8 cellular contexts compared by ENCODE assay signal in genomic region chr6:42984001-42984923, GRCh38. TPM values are rescaled to one million over a fixed set of nuclear protein-coding genes. Genes with fewer than 3 reads are reported as not detected.
A peak's percentile ranks its signal among the peaks of the same experiment; 100 is the strongest.
DNase-seq lines count a peak whose midpoint lies in the region; ATAC-seq and TF ChIP-seq lines count a peak whose summit lies in the region.

Gene PPP2R5D (plus strand): TSS chr6:42984570. CDS start chr6:42984678, 108 bp downstream.

- peak within 1 kb of the TSS; percentile 95 for H3K27ac ChIP-seq in Panc1 (ENCODE audit: low read length)
- H3K27ac ChIP-seq in esophagus (ENCODE audit: low read depth in 2 of 2, low read length in 1 of 2), result peak within 1 kb of the TSS; percentile 83 to 93

- H3K4me3 Mint-ChIP-seq in activated T-cell treated with anti-CD3 and anti-CD28 coated beads, Interleukin-2, amount 50 U/mL, for 4 hours, result peak within 1 kb of the TSS; percentile 95

- POLR2A ChIA-PET in Panc1 (lab: Charles Lee), result interaction anchor here (0.9 kb wide), 1 partner anchor 24 kb away, joined by 6 read pairs; the partner anchor contains the start of gene GNMT

- no peak for TF ChIP-seq CTCF in Panc1 (IDR thresholded peaks at IDR 0.05)

- H3K27me3 ChIP-seq in Panc1 (ENCODE audit: control insufficient read depth, insufficient read depth, low read length) (no peaks in the 10 kb centered on the region), esophagus (ENCODE audit: control insufficient read depth in 1 of 2, insufficient read depth in 2 of 2, low read length in 2 of 2) (no peaks in the 10 kb centered on the region), mucosa of stomach (ENCODE audit: control insufficient read depth, insufficient read depth, low read length) (no peaks in the 10 kb centered on the region)

- peak within 1 kb of the TSS; percentile 88 for H3K9ac ChIP-seq in mucosa of stomach (ENCODE audit: low read length)

- H3K36me3 Mint-ChIP-seq in activated T-cell treated with anti-CD3 and anti-CD28 coated beads, Interleukin-2, amount 50 U/mL, for 4 hours (ENCODE audit: insufficient read depth), result peaks cover 9% of the 10 kb centered on the region

- in situ Hi-C loops in Panc1 (cut with HindIII; ENCODE audit: low pct_unique_long_range_greater_than_20kb, low sequenced_read_pairs), result no loop called here

- no peaks in the 10 kb centered on the region for H3K27me3 Mint-ChIP-seq in activated T-cell treated with anti-CD3 and anti-CD28 coated beads, Interleukin-2, amount 50 U/mL, for 4 hours (ENCODE audit: low read depth)

- H3K4me1 Mint-ChIP-seq in activated T-cell treated with anti-CD3 and anti-CD28 coated beads, Interleukin-2, amount 50 U/mL, for 4 hours (ENCODE audit: low read depth), result peaks cover 67% of the 10 kb centered on the region

- DNase-seq in DMS53 (lab: John Stamatoyannopoulos, UW), result peak; percentile 100
- peak; percentile 98 for DNase-seq in KG1 (lab: John Stamatoyannopoulos, UW)
- peak; percentile 93 for DNase-seq in Panc1 (ENCODE audit: low read depth, low spot score)
- DNase-seq in activated T-cell treated with anti-CD3 and anti-CD28 coated beads, Interleukin-2, amount 50 U/mL, for 4 hours, result peak; percentile 94
- peak; percentile 85 to 90 for DNase-seq in stimulated activated CD8-positive, alpha-beta memory T cell treated with anti-CD3 and anti-CD28 coated beads, Interleukin-7, amount 100 ng/mL, for 1 hour (ENCODE audit: low read depth in 2 of 2)

- CTCF ChIA-PET in Panc1 (lab: Charles Lee), result interaction anchor here (0.6 to 0.9 kb wide), 2 partner anchors 110 to 160 kb away, joined by 3 read pairs; no protein-coding TSS in a partner anchor

- no peaks in the 10 kb centered on the region for H3K9me3 Mint-ChIP-seq in activated T-cell treated with anti-CD3 and anti-CD28 coated beads, Interleukin-2, amount 50 U/mL, for 4 hours

- BruUV-seq in Panc1 (replicated peaks; lab: Mats Ljungman, UMichigan), result no TSS peak

- intact Hi-C loops in Panc1 (cut with micrococcal nuclease; ENCODE audit: unreplicated experiment), result no loop called here

- WGBS in esophagus, 2 donors, result 1% methylated on average over 49 to 59 of the region's 59 CpGs

- H3K36me3 ChIP-seq in Panc1 (ENCODE audit: control insufficient read depth, insufficient read depth, low read length) (peaks cover under 1% of the 10 kb centered on the region), esophagus (ENCODE audit: control insufficient read depth in 2 of 2, insufficient read depth in 2 of 2, low read length in 1 of 2) (peaks cover 0 to 3% of the 10 kb centered on the region in 2 donors), mucosa of stomach (ENCODE audit: control insufficient read depth, insufficient read depth, low read length) (no peaks in the 10 kb centered on the region)

- ATAC-seq in GM21723 (IDR thresholded peaks at IDR 0.05; ENCODE audit: unreplicated experiment) (peak; percentile 94), Panc1 (peak; percentile 97)
- ATAC-seq in activated T-cell treated with anti-CD3 and anti-CD28 coated beads, Interleukin-2, amount 50 U/mL, for 4 hours, result peak; percentile 92 to 93

- H3K4me3 ChIP-seq in Panc1 (ENCODE audit: low read depth in 2 of 2, low read length in 2 of 2) (peak within 1 kb of the TSS; percentile 66 to 75), esophagus (ENCODE audit: low read depth in 1 of 2, low read length in 2 of 2) (peak within 1 kb of the TSS; percentile 72 to 84), mucosa of stomach (ENCODE audit: low read length) (peak within 1 kb of the TSS; percentile 57)

- peaks cover 10% of the 10 kb centered on the region; the same call in 1 of the 2 replicates for H3K4me1 ChIP-seq in Panc1 (ENCODE audit: control insufficient read depth, insufficient read depth, low read length)
- peaks cover 5 to 24% of the 10 kb centered on the region in 2 donors for H3K4me1 ChIP-seq in esophagus (ENCODE audit: control insufficient read depth in 2 of 2, insufficient read depth in 2 of 2, low read length in 1 of 2)
- H3K4me1 ChIP-seq in mucosa of stomach (ENCODE audit: control insufficient read depth, insufficient read depth, low read length), result peaks cover 26% of the 10 kb centered on the region

- H3K9me3 ChIP-seq in Panc1 (ENCODE audit: control insufficient read depth, insufficient read depth, low read depth, low read length) (no peaks in the 10 kb centered on the region), esophagus (ENCODE audit: control insufficient read depth in 2 of 2, insufficient read depth in 1 of 2, low read depth in 1 of 2, low read length in 1 of 2) (no peaks in the 10 kb centered on the region), mucosa of stomach (ENCODE audit: control insufficient read depth, low read length) (no peaks in the 10 kb centered on the region)

RNA-seq across cellular contexts. Expression of gene PPP2R5D, which starts in this region (rescaled TPM):
- 63.6 TPM for total RNA-seq in Panc1 (2021; ENCODE audit: unreplicated experiment)
- 65.0 TPM for polyA plus RNA-seq in Panc1 (2012; ENCODE audit: insufficient read length)
- 10 to 100 TPM; 32.8 to 37.0 (median 32.9) TPM for total RNA-seq in activated T-cell treated with anti-CD3 and anti-CD28 coated beads, Interleukin-2, amount 50 U/mL, for 4 hours
- polyA plus RNA-seq in esophagus, result 10 to 100 TPM; 16.7 to 17.4 TPM

Comparison
In these comparisons a context has a peak if more than half of its experiments do, and no peak if none do; other contexts are left out.
1. Peak in every context shown above with its lines: DNase-seq, ATAC-seq, H3K4me3 ChIP-seq and H3K27ac ChIP-seq.